ENCODE assay signal across 20 cellular contexts in the genomic region with DNA sequence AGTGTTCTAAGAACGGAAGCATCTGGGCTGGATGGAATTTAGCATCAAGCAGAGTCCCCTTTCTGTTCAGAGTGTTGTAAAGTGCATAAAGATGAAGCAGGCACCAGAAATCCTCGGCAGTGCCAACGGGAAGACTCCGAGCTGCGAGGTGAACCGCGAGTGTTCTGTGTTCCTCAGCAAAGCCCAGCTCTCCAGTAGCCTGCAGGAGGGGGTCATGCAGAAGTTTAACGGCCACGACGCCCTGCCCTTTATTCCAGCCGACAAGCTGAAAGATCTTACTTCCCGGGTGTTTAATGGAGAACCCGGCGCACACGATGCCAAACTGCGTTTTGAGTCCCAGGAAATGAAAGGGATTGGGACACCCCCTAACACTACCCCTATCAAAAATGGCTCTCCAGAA.
"Had no signal": no experiment of that assay in that cellular context is flagged by ENCODE, and none has a peak within 500 bp of the region (broad histone marks: within the 10 kb centered on the region; RNA-seq: fewer than 3 reads in every experiment).

No MANE protein-coding gene starts in this region.

- H3K27ac ChIP-seq: neural progenitor cell, pancreas, SK-N-MC, thyroid gland had no signal

- DNase-seq: activated CD4-positive, alpha-beta memory T cell treated with anti-CD3 and anti-CD28 coated beads, Interleukin-2, amount 10 ng/mL, durations not matched to agents 7 days and 5 days; activated CD4-positive, alpha-beta T cell treated with anti-CD3 and anti-CD28 coated beads for 4 hours; activated gamma-delta T cell; activated T-cell treated with anti-CD3 and anti-CD28 coated beads, Interleukin-2, amount 50 U/mL, for 4 hours; amniotic stem cell; cerebellar nuclear complex; effector CD8-positive, alpha-beta T cell; foreskin fibroblast; glutamatergic neuron; midbrain; stimulated activated CD4-positive, alpha-beta T cell treated with anti-CD3 and anti-CD28 coated beads, Interleukin-2, amount 100 ng/mL, for 48 hours; stimulated activated naive B cell treated with anti-CD40 and anti-IgM and Interleukin-4, amounts not matched to agents 10 μg/mL and 1 μg/mL and 100 μg/mL, for 72 hours; T1000 had no signal

- H3K9ac ChIP-seq: neural progenitor cell had no signal

- ATAC-seq: activated T-cell treated with anti-CD3 and anti-CD28 coated beads, Interleukin-2, amount 50 U/mL, for 4 hours; pancreas; stimulated activated naive B cell treated with anti-CD40 and anti-IgM and Interleukin-4, amounts not matched to agents 10 μg/mL and 1 μg/mL and 100 μg/mL, for 72 hours; WTC11 had no signal

- H3K4me3 ChIP-seq: lung, neural progenitor cell, pancreas, SK-N-MC, thyroid gland had no signal

- H3K27me3 ChIP-seq: neural progenitor cell, pancreas, thyroid gland had no signal

- H3K4me2 ChIP-seq: neural progenitor cell had no signal

- H3K9me3 Mint-ChIP-seq: activated CD4-positive, alpha-beta memory T cell treated with anti-CD3 and anti-CD28 coated beads, Interleukin-2, amount 10 ng/mL, durations not matched to agents 7 days and 5 days; activated T-cell treated with anti-CD3 and anti-CD28 coated beads, Interleukin-2, amount 50 U/mL, for 4 hours; neural progenitor cell; stimulated activated naive B cell treated with anti-CD40 and anti-IgM and Interleukin-4, amounts not matched to agents 10 μg/mL and 1 μg/mL and 100 μg/mL, for 72 hours; WTC11 had no signal

- H2AFZ ChIP-seq: neural progenitor cell had no signal

- H3K9me3 ChIP-seq: pancreas, thyroid gland had no signal

- H3K4me1 ChIP-seq: pancreas, thyroid gland had no signal

- H3K36me3 ChIP-seq: neural progenitor cell, thyroid gland had no signal

- H3K4me3 Mint-ChIP-seq: activated CD4-positive, alpha-beta memory T cell treated with anti-CD3 and anti-CD28 coated beads, Interleukin-2, amount 10 ng/mL, durations not matched to agents 7 days and 5 days; activated naive CD8-positive, alpha-beta T cell; activated T-cell treated with anti-CD3 and anti-CD28 coated beads, Interleukin-2, amount 50 U/mL, for 4 hours; neural progenitor cell; stimulated activated naive B cell treated with anti-CD40 and anti-IgM and Interleukin-4, amounts not matched to agents 10 μg/mL and 1 μg/mL and 100 μg/mL, for 72 hours; WTC11 had no signal

- H3K27ac Mint-ChIP-seq: activated CD4-positive, alpha-beta memory T cell treated with anti-CD3 and anti-CD28 coated beads, Interleukin-2, amount 10 ng/mL, durations not matched to agents 7 days and 5 days; activated naive CD8-positive, alpha-beta T cell; neural progenitor cell; stimulated activated naive B cell treated with anti-CD40 and anti-IgM and Interleukin-4, amounts not matched to agents 10 μg/mL and 1 μg/mL and 100 μg/mL, for 72 hours; WTC11 had no signal

- H3K27me3 Mint-ChIP-seq: activated CD4-positive, alpha-beta memory T cell treated with anti-CD3 and anti-CD28 coated beads, Interleukin-2, amount 10 ng/mL, durations not matched to agents 7 days and 5 days; activated naive CD8-positive, alpha-beta T cell; stimulated activated naive B cell treated with anti-CD40 and anti-IgM and Interleukin-4, amounts not matched to agents 10 μg/mL and 1 μg/mL and 100 μg/mL, for 72 hours had no signal
